Comparison of ENCODE assay signal across 20 cellular contexts in the genomic region with DNA sequence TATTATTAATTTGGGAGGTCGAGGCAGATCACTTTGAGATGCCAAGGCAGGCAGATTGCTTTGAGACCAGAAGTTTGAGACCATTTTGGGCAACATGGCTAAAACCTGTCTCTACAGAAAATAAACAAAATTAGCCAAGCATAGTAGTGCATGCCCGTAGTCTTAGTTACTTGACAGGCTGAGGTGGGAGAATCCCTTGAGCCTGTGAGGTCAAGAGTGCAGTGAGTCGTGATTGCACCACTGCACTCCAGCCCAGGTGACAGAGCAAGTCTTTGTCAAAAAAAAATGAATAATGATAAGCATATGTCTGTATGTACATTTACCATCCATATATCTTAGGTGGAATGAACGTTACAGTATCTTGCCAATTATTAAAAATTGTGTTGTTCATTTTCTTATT.
DNase-seq lines count a peak whose midpoint lies in the region; ATAC-seq, FAIRE-seq and TF ChIP-seq lines count a peak whose summit lies in the region.
"Had no signal": no experiment of that assay in that cellular context is flagged by ENCODE, and none has a peak within 500 bp of the region (broad histone marks: within the 10 kb centered on the region; RNA-seq: fewer than 3 reads in every experiment).

No MANE protein-coding gene starts in this region.

- CTCF ChIA-PET in MCF 10A (lab: Yijun Ruan, JAX) (no interaction called here), PC-3 (lab: Charles Lee) (no interaction called here), GM12878 (lab: Yijun Ruan, JAX) (no interaction called here)
- CTCF ChIA-PET in activated CD4-positive, alpha-beta memory T cell treated with anti-CD3 and anti-CD28 coated beads for 36 hours (lab: Charles Lee), result no interaction called here

- H3K9me2 ChIP-seq in PC-3 (replicated peaks; ENCODE audit: low read length), result no peaks in the 10 kb centered on the region

- H3K27me3 Mint-ChIP-seq in MCF 10A (ENCODE audit: insufficient read depth, unreplicated experiment), result no peaks in the 10 kb centered on the region
- H3K27me3 Mint-ChIP-seq in activated CD4-positive, alpha-beta memory T cell treated with anti-CD3 and anti-CD28 coated beads for 36 hours, result no peaks in the 10 kb centered on the region
- H3K27me3 Mint-ChIP-seq: CD8-positive, alpha-beta memory T cell had no signal

- DNase-seq in MCF 10A (ENCODE audit: unreplicated experiment), result peak; percentile 22
- no peak for DNase-seq in breast epithelium (ENCODE audit: low spot score in 2 of 2)
- peak; percentile 9 for DNase-seq in PC-3
- no peak for DNase-seq in GM12878 (ENCODE audit: low read depth, low spot score)
- no peak for DNase-seq in retina
- DNase-seq in small intestine, result no peak
- no peak for DNase-seq in activated CD4-positive, alpha-beta memory T cell treated with anti-CD3 and anti-CD28 coated beads for 36 hours
- DNase-seq: 8988T; AML-193; CD8-positive, alpha-beta memory T cell; DMS79; GOT3; H9 had no signal

- TF ChIP-seq RAD21 in GM12878 (IDR thresholded peaks at IDR 0.05; ENCODE audit: insufficient read depth, low read depth, low read length), result no peak

- no peak overlapping the region for H3K4me3 Mint-ChIP-seq in MCF 10A (ENCODE audit: unreplicated experiment)
- no peak overlapping the region for H3K4me3 Mint-ChIP-seq in activated CD4-positive, alpha-beta memory T cell treated with anti-CD3 and anti-CD28 coated beads for 36 hours
- H3K4me3 Mint-ChIP-seq: CD8-positive, alpha-beta memory T cell; H9 had no signal

- 10% methylated on average over 4 of the region's 4 CpGs for WGBS in GM12878 (ENCODE audit: insufficient coverage, insufficient replicate concordance, low lambda C conversion rate, missing lambda C conversion rate)
- WGBS in small intestine, 3 donors, result 36 to 66% (median 39%) methylated on average over 4 of the region's 4 CpGs

- H3K4me1 Mint-ChIP-seq in MCF 10A (ENCODE audit: insufficient read depth, unreplicated experiment), result no peaks in the 10 kb centered on the region
- no peaks in the 10 kb centered on the region for H3K4me1 Mint-ChIP-seq in activated CD4-positive, alpha-beta memory T cell treated with anti-CD3 and anti-CD28 coated beads for 36 hours (ENCODE audit: low read depth)
- H3K4me1 Mint-ChIP-seq: CD8-positive, alpha-beta memory T cell; H9 had no signal

- no peak overlapping the region for H3K27ac Mint-ChIP-seq in MCF 10A (ENCODE audit: low read depth, unreplicated experiment)
- no peak overlapping the region for H3K27ac Mint-ChIP-seq in activated CD4-positive, alpha-beta memory T cell treated with anti-CD3 and anti-CD28 coated beads for 36 hours
- H3K27ac Mint-ChIP-seq: CD8-positive, alpha-beta memory T cell; H9 had no signal

- BruUV-seq in MCF 10A (replicated peaks; lab: Mats Ljungman, UMichigan) (no TSS peak), PC-3 (replicated peaks; lab: Mats Ljungman, UMichigan) (no TSS peak), GM12878 (replicated peaks; lab: Mats Ljungman, UMichigan) (no TSS peak)

- POLR2A ChIA-PET in MCF 10A (lab: Yijun Ruan, JAX) (no interaction called here), PC-3 (lab: Charles Lee; ENCODE audit: unreplicated experiment) (no interaction called here), GM12878 (lab: Charles Lee) (no interaction called here)
- POLR2A ChIA-PET in activated CD4-positive, alpha-beta memory T cell treated with anti-CD3 and anti-CD28 coated beads for 36 hours (lab: Charles Lee), result no interaction called here

- H3K27ac ChIP-seq in breast epithelium (no peak overlapping the region), PC-3 (ENCODE audit: low read length) (no peak overlapping the region), GM12878 (ENCODE audit: control insufficient read depth, insufficient read depth) (no peak overlapping the region), small intestine (ENCODE audit: low read depth in 1 of 2, low read length in 1 of 2) (no peak overlapping the region)
- H3K27ac ChIP-seq: BLaER1 had no signal

- H3K4me3 ChIP-seq in breast epithelium (no peak overlapping the region), PC-3 (ENCODE audit: low read length) (no peak overlapping the region), GM12878 (no peak overlapping the region), small intestine (ENCODE audit: low read depth in 1 of 2, low read length in 2 of 2) (no peak overlapping the region)
- H3K4me3 ChIP-seq: BLaER1 had no signal

- TF ChIP-seq CTCF in MCF 10A (IDR thresholded peaks at IDR 0.05; ENCODE audit: unreplicated experiment) (no peak), breast epithelium (IDR thresholded peaks at IDR 0.05) (no peak), PC-3 (conservative IDR thresholded peaks at IDR 0.05; ENCODE audit: low read depth, low read length) (no peak), GM12878 (IDR thresholded peaks at IDR 0.05 in 2 of 3, conservative IDR thresholded peaks at IDR 0.05 in 1 of 3; ENCODE audit: control insufficient read depth in 2 of 3, extremely low read depth in 1 of 3, insufficient read depth in 1 of 3, low read depth in 3 of 3, low read length in 3 of 3) (no peak)

- TF ChIP-seq POLR2A in breast epithelium (IDR thresholded peaks at IDR 0.05) (no peak), GM12878 (IDR thresholded peaks at IDR 0.05; ENCODE audit: low read depth, low read length) (no peak)

- H3K9me3 ChIP-seq in breast epithelium (no peaks in the 10 kb centered on the region), PC-3 (ENCODE audit: low read length) (no peaks in the 10 kb centered on the region), GM12878 (replicated peaks; ENCODE audit: control insufficient read depth, insufficient read depth, low read length) (no peaks in the 10 kb centered on the region), small intestine (ENCODE audit: control insufficient read depth, low read depth) (no peaks in the 10 kb centered on the region)
- H3K9me3 ChIP-seq: BLaER1, Caco-2 had no signal

- in situ Hi-C loops in GM12878 (cut with MboI), result no loop called here

- H3K4me2 ChIP-seq in PC-3 (ENCODE audit: low read length) (no peak overlapping the region), GM12878 (ENCODE audit: control insufficient read depth, insufficient read depth) (no peak overlapping the region)
- H3K4me2 ChIP-seq: BLaER1 had no signal

- no peak for FAIRE-seq in GM12878 (lab: Jason Lieb, UNC)
- FAIRE-seq in small intestine (lab: Jason Lieb, UNC), result no peak
- FAIRE-seq: G401.6, GM12892, HepG2, HTR-8/SVneo had no signal

- no peak for TF ChIP-seq EP300 in GM12878 (IDR thresholded peaks at IDR 0.05; ENCODE audit: borderline replicate concordance in 1 of 2, control insufficient read depth in 1 of 2, low read depth in 2 of 2, low read length in 2 of 2)

- H2AFZ ChIP-seq in PC-3 (ENCODE audit: low read length), result no peak overlapping the region
- H2AFZ ChIP-seq in GM12878 (ENCODE audit: control insufficient read depth, low read depth, low read length), result no peak overlapping the region

- no peaks in the 10 kb centered on the region for H3K36me3 Mint-ChIP-seq in MCF 10A (ENCODE audit: insufficient read depth, unreplicated experiment)
- no peaks in the 10 kb centered on the region for H3K36me3 Mint-ChIP-seq in activated CD4-positive, alpha-beta memory T cell treated with anti-CD3 and anti-CD28 coated beads for 36 hours
- H3K36me3 Mint-ChIP-seq: CD8-positive, alpha-beta memory T cell had no signal

- intact Hi-C loops in MCF 10A (cut with micrococcal nuclease), result no loop called here
- intact Hi-C loops in breast epithelium (cut with DNase I; ENCODE audit: low total_unique reads), result no loop called here
- intact Hi-C loops in PC-3 (cut with micrococcal nuclease), result no loop called here
- intact Hi-C loops in GM12878 (cut with micrococcal nuclease; ENCODE audit: unreplicated experiment), result no loop called here
- intact Hi-C loops in activated CD4-positive, alpha-beta memory T cell treated with anti-CD3 and anti-CD28 coated beads for 36 hours (cut with micrococcal nuclease), result no loop called here

- RAD21 ChIA-PET in GM12878 (lab: Charles Lee; ENCODE audit: unreplicated experiment), result no interaction called here

- H3K79me2 ChIP-seq in PC-3 (ENCODE audit: low read length), result no peaks in the 10 kb centered on the region
- H3K79me2 ChIP-seq in GM12878 (ENCODE audit: control insufficient read depth, insufficient read depth, low read length), result no peaks in the 10 kb centered on the region

- ATAC-seq in PC-3, result peak; percentile 63; the same call in 1 of the 2 replicates
- peak; percentile 58 for ATAC-seq in GM12878
- ATAC-seq in GM21619 (IDR thresholded peaks at IDR 0.05; ENCODE audit: unreplicated experiment), result no peak
- ATAC-seq: HepG2 had no signal

- H3K4me1 ChIP-seq in breast epithelium, result no peaks in the 10 kb centered on the region
- H3K4me1 ChIP-seq in PC-3 (ENCODE audit: insufficient read depth, low read length), result 0 out of 2 replicates have a peak, but pooled peaks cover 5% of the 10 kb centered on the region
- H3K4me1 ChIP-seq in GM12878 (ENCODE audit: control insufficient read depth, insufficient read depth, low read length), result no peaks in the 10 kb centered on the region
- no peaks in the 10 kb centered on the region for H3K4me1 ChIP-seq in small intestine (ENCODE audit: control insufficient read depth in 2 of 2, insufficient read depth in 1 of 2, low read depth in 1 of 2, low read length in 1 of 2)
- H3K4me1 ChIP-seq: BLaER1, Caco-2 had no signal

- H3K36me3 ChIP-seq in breast epithelium (no peaks in the 10 kb centered on the region), PC-3 (ENCODE audit: low read depth, low read length) (no peaks in the 10 kb centered on the region), GM12878 (ENCODE audit: control insufficient read depth in 2 of 2, insufficient read depth in 2 of 2, low read length in 1 of 2) (no peaks in the 10 kb centered on the region), small intestine (ENCODE audit: control insufficient read depth in 2 of 2, insufficient read depth in 2 of 2, low read length in 2 of 2) (no peaks in the 10 kb centered on the region)
- H3K36me3 ChIP-seq: BLaER1 had no signal

- H3K27me3 ChIP-seq in breast epithelium (no peaks in the 10 kb centered on the region), PC-3 (ENCODE audit: low read length) (no peaks in the 10 kb centered on the region), GM12878 (replicated peaks in 1 of 2; ENCODE audit: control insufficient read depth in 2 of 2, insufficient read depth in 2 of 2, low read length in 1 of 2) (no peaks in the 10 kb centered on the region), small intestine (ENCODE audit: control insufficient read depth in 2 of 2, insufficient read depth in 2 of 2, low read length in 2 of 2) (no peaks in the 10 kb centered on the region)
- H3K27me3 ChIP-seq: BLaER1 had no signal

- no peaks in the 10 kb centered on the region for H3K9me3 Mint-ChIP-seq in MCF 10A (ENCODE audit: unreplicated experiment)
- H3K9me3 Mint-ChIP-seq in activated CD4-positive, alpha-beta memory T cell treated with anti-CD3 and anti-CD28 coated beads for 36 hours, result peaks cover 12% of the 10 kb centered on the region
- H3K9me3 Mint-ChIP-seq: H9 had no signal

- H3K9ac ChIP-seq in PC-3 (ENCODE audit: low read length) (no peak overlapping the region), GM12878 (ENCODE audit: control insufficient read depth, insufficient read depth, low read length) (no peak overlapping the region)
- H3K9ac ChIP-seq: BLaER1 had no signal

- no peaks in the 10 kb centered on the region for H3F3A ChIP-seq in PC-3 (ENCODE audit: low read length, unreplicated experiment)

- H4K20me1 ChIP-seq in PC-3 (ENCODE audit: low read length) (no peaks in the 10 kb centered on the region), GM12878 (ENCODE audit: control insufficient read depth, insufficient read depth) (no peaks in the 10 kb centered on the region)
- H4K20me1 ChIP-seq: BLaER1 had no signal

- SMC1A ChIA-PET in GM12878 (lab: Charles Lee; ENCODE audit: uncharacterized antibody, unreplicated experiment), result no interaction called here

Comparison
In these comparisons a context has a peak if more than half of its experiments do, and no peak if none do; other contexts are left out.
1. DNase-seq: peak in MCF 10A (single experiment) and PC-3 (single experiment); none in breast epithelium (0 of 2), GM12878 (single experiment), retina (single experiment), small intestine (single experiment) and activated CD4-positive, alpha-beta memory T cell treated with anti-CD3 and anti-CD28 coated beads for 36 hours (single experiment).